1 cellular context compared by ENCODE assay signal in the genomic region with DNA sequence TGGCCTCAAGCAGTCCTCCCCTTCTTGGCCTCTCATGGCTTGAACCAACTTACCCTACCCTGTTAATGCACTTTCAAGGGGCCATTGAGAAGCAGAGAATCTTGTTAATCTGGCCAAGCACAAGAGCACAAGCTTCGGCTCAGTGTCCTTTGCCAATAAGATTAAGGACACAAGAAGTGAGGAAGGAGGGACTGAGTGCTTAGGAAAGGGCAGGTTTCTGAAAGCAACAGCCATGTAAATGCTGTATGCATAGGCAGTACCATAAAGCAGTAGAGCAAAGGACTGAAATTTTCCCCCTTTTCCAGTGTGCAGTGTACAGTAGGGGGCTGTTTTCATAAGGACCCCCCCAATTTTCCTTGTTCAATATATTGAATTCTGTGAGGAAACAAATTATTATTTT.
TF ChIP-seq lines count a peak whose summit lies in the region.

No MANE protein-coding gene starts in this region.

TF ChIP-seq in WTC11, 78 proteins besides CTCF, POLR2A, EP300 and RAD21 (continued from another document):
- TF ChIP-seq ZNF512 (CRISPR knock-in tag; IDR thresholded peaks at IDR 0.05; ENCODE audit: borderline replicate concordance) (no peak), ZBTB21 (CRISPR knock-in tag; IDR thresholded peaks at IDR 0.05; ENCODE audit: borderline replicate concordance) (no peak), HMGA2 (CRISPR knock-in tag; IDR thresholded peaks at IDR 0.05) (no peak), ZNF232 (CRISPR knock-in tag; IDR thresholded peaks at IDR 0.05) (no peak), ZNF219 (CRISPR knock-in tag; IDR thresholded peaks at IDR 0.05; ENCODE audit: borderline replicate concordance) (no peak), TEAD4 (CRISPR knock-in tag; IDR thresholded peaks at IDR 0.05) (no peak), JUN (CRISPR knock-in tag; IDR thresholded peaks at IDR 0.05) (no peak), NFATC4 (CRISPR knock-in tag; IDR thresholded peaks at IDR 0.05) (no peak)
- TF ChIP-seq, protein P1, sequence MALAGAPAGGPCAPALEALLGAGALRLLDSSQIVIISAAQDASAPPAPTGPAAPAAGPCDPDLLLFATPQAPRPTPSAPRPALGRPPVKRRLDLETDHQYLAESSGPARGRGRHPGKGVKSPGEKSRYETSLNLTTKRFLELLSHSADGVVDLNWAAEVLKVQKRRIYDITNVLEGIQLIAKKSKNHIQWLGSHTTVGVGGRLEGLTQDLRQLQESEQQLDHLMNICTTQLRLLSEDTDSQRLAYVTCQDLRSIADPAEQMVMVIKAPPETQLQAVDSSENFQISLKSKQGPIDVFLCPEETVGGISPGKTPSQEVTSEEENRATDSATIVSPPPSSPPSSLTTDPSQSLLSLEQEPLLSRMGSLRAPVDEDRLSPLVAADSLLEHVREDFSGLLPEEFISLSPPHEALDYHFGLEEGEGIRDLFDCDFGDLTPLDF (CRISPR knock-in tag; IDR thresholded peaks at IDR 0.05) = no peak
